Comparison of ENCODE assay signal across 1 cellular context in genomic region chr5:69502375-69503143, GRCh38.
TF ChIP-seq lines count a peak whose summit lies in the region.

No MANE protein-coding gene starts in this region.

TF ChIP-seq in HEK293, 187 proteins besides CTCF, POLR2A, EP300 and RAD21 (continued from another document and continues in another):
- TF ChIP-seq, protein P1, sequence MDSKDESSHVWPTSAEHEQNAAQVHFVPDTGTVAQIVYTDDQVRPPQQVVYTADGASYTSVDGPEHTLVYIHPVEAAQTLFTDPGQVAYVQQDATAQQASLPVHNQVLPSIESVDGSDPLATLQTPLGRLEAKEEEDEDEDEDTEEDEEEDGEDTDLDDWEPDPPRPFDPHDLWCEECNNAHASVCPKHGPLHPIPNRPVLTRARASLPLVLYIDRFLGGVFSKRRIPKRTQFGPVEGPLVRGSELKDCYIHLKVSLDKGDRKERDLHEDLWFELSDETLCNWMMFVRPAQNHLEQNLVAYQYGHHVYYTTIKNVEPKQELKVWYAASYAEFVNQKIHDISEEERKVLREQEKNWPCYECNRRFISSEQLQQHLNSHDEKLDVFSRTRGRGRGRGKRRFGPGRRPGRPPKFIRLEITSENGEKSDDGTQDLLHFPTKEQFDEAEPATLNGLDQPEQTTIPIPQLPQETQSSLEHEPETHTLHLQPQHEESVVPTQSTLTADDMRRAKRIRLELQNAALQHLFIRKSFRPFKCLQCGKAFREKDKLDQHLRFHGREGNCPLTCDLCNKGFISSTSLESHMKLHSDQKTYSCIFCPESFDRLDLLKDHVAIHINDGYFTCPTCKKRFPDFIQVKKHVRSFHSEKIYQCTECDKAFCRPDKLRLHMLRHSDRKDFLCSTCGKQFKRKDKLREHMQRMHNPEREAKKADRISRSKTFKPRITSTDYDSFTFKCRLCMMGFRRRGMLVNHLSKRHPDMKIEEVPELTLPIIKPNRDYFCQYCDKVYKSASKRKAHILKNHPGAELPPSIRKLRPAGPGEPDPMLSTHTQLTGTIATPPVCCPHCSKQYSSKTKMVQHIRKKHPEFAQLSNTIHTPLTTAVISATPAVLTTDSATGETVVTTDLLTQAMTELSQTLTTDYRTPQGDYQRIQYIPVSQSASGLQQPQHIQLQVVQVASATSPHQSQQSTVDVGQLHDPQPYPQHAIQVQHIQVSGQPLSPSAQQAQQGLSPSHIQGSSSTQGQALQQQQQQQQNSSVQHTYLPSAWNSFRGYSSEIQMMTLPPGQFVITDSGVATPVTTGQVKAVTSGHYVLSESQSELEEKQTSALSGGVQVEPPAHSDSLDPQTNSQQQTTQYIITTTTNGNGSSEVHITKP (tag by site-specific recombination; IDR thresholded peaks at IDR 0.05): peak; percentile 55
- TF ChIP-seq KLF17 (tag by site-specific recombination; IDR thresholded peaks at IDR 0.05): peak; percentile 71; the same call in 1 of the 2 replicates
- TF ChIP-seq BCL11A (tag by site-specific recombination; IDR thresholded peaks at IDR 0.05; ENCODE audit: low read depth): peak; percentile 74; the same call in 1 of the 2 replicates
- no peak for TF ChIP-seq ZNF513 (tag by site-specific recombination; IDR thresholded peaks at IDR 0.05)
- no peak for TF ChIP-seq SP2 (tag by site-specific recombination; IDR thresholded peaks at IDR 0.05)
- no peak for TF ChIP-seq EGR2 (tag by site-specific recombination; IDR thresholded peaks at IDR 0.05; ENCODE audit: low read depth)
- TF ChIP-seq IKZF3 (tag by site-specific recombination; IDR thresholded peaks at IDR 0.05): peak; percentile 75
- TF ChIP-seq ZNF629 (tag by site-specific recombination; IDR thresholded peaks at IDR 0.05): peak; percentile 89
- no peak for TF ChIP-seq HOXD13 (CRISPR knock-in tag; IDR thresholded peaks at IDR 0.05; ENCODE audit: borderline replicate concordance)
- TF ChIP-seq KLF10 (tag by site-specific recombination; IDR thresholded peaks at IDR 0.05): peak; percentile 13; the same call in 1 of the 2 replicates
- TF ChIP-seq ZNF558 (tag by site-specific recombination; IDR thresholded peaks at IDR 0.05): peak; percentile 37; the same call in 1 of the 2 replicates
- 0 out of 2 replicates have a peak, but pooled peaks have one; percentile 22 for TF ChIP-seq SP3 (tag by site-specific recombination; IDR thresholded peaks at IDR 0.05)
- TF ChIP-seq ZNF530 (tag by site-specific recombination; IDR thresholded peaks at IDR 0.05; ENCODE audit: low read depth): no peak
- TF ChIP-seq ZNF843 (tag by site-specific recombination; IDR thresholded peaks at IDR 0.05): peak; percentile 46; the same call in 1 of the 2 replicates
- TF ChIP-seq ZNF366 (tag by site-specific recombination; conservative IDR thresholded peaks at IDR 0.05): peak; percentile 95
- 0 out of 2 replicates have a peak, but pooled peaks have one; percentile 43 for TF ChIP-seq MZF1 (tag by site-specific recombination; IDR thresholded peaks at IDR 0.05; ENCODE audit: borderline replicate concordance)
- no peak for TF ChIP-seq ZBTB44 (tag by site-specific recombination; IDR thresholded peaks at IDR 0.05)
- peak; percentile 85 for TF ChIP-seq SP7 (tag by site-specific recombination; IDR thresholded peaks at IDR 0.05)
- peak; percentile 49; the same call in 1 of the 2 replicates for TF ChIP-seq PRDM6 (tag by site-specific recombination; IDR thresholded peaks at IDR 0.05)
- TF ChIP-seq FEZF1 (tag by site-specific recombination; IDR thresholded peaks at IDR 0.05): peak; percentile 66
- 0 out of 2 replicates have a peak, but pooled peaks have one; percentile 19 for TF ChIP-seq ZBTB21 (tag by site-specific recombination; IDR thresholded peaks at IDR 0.05)
- no peak for TF ChIP-seq ZNF510 (tag by site-specific recombination; IDR thresholded peaks at IDR 0.05; ENCODE audit: insufficient replicate concordance)
- 0 out of 2 replicates have a peak, but pooled peaks have one; percentile 55 for TF ChIP-seq ZSCAN23 (tag by site-specific recombination; IDR thresholded peaks at IDR 0.05)
- no peak for TF ChIP-seq ZNF292 (tag by site-specific recombination; IDR thresholded peaks at IDR 0.05; ENCODE audit: borderline replicate concordance, low read depth)
- TF ChIP-seq ZNF157 (tag by site-specific recombination; IDR thresholded peaks at IDR 0.05): no peak
- peak; percentile 30; the same call in 1 of the 2 replicates for TF ChIP-seq ZFP37 (tag by site-specific recombination; IDR thresholded peaks at IDR 0.05)
- peak; percentile 37; the same call in 1 of the 2 replicates for TF ChIP-seq ZXDB (tag by site-specific recombination; IDR thresholded peaks at IDR 0.05)
- peak; percentile 90; the same call in 1 of the 2 replicates for TF ChIP-seq ZNF24 (tag by site-specific recombination; IDR thresholded peaks at IDR 0.05)
- TF ChIP-seq, protein P2, sequence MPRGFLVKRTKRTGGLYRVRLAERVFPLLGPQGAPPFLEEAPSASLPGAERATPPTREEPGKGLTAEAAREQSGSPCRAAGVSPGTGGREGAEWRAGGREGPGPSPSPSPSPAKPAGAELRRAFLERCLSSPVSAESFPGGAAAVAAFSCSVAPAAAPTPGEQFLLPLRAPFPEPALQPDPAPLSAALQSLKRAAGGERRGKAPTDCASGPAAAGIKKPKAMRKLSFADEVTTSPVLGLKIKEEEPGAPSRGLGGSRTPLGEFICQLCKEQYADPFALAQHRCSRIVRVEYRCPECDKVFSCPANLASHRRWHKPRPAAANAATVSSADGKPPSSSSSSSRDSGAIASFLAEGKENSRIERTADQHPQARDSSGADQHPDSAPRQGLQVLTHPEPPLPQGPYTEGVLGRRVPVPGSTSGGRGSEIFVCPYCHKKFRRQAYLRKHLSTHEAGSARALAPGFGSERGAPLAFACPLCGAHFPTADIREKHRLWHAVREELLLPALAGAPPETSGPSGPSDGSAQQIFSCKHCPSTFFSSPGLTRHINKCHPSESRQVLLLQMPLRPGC (tag by site-specific recombination; IDR thresholded peaks at IDR 0.05): peak; percentile 60
- no peak for TF ChIP-seq ZNF221 (tag by site-specific recombination; IDR thresholded peaks at IDR 0.05; ENCODE audit: borderline replicate concordance)
- TF ChIP-seq ZFHX2 (tag by site-specific recombination; conservative IDR thresholded peaks at IDR 0.05): peak; percentile 39
- TF ChIP-seq, protein P3, sequence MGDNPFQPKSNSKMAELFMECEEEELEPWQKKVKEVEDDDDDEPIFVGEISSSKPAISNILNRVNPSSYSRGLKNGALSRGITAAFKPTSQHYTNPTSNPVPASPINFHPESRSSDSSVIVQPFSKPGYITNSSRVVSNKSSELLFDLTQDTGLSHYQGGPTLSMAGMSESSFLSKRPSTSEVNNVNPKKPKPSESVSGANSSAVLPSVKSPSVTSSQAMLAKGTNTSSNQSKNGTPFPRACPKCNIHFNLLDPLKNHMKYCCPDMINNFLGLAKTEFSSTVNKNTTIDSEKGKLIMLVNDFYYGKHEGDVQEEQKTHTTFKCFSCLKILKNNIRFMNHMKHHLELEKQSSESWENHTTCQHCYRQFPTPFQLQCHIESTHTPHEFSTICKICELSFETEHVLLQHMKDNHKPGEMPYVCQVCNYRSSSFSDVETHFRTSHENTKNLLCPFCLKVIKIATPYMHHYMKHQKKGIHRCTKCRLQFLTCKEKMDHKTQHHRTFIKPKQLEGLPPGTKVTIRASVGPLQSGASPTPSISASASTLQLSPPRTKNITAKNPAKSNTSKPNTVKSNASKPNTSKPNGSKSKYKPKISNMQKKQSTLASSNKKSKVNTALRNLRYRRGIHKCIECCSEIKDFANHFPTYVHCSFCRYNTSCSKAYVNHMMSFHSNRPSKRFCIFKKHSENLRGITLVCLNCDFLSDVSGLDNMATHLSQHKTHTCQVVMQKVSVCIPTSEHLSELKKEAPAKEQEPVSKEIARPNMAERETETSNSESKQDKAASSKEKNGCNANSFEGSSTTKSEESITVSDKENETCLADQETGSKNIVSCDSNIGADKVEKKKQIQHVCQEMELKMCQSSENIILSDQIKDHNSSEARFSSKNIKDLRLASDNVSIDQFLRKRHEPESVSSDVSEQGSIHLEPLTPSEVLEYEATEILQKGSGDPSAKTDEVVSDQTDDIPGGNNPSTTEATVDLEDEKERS (tag by site-specific recombination; IDR thresholded peaks at IDR 0.05): no peak
- TF ChIP-seq, protein P4, sequence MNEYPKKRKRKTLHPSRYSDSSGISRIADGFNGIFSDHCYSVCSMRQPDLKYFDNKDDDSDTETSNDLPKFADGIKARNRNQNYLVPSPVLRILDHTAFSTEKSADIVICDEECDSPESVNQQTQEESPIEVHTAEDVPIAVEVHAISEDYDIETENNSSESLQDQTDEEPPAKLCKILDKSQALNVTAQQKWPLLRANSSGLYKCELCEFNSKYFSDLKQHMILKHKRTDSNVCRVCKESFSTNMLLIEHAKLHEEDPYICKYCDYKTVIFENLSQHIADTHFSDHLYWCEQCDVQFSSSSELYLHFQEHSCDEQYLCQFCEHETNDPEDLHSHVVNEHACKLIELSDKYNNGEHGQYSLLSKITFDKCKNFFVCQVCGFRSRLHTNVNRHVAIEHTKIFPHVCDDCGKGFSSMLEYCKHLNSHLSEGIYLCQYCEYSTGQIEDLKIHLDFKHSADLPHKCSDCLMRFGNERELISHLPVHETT (tag by site-specific recombination; IDR thresholded peaks at IDR 0.05): peak; percentile 85
- TF ChIP-seq ZBTB17 (tag by site-specific recombination; IDR thresholded peaks at IDR 0.05): peak; percentile 38
- TF ChIP-seq WT1 (tag by site-specific recombination; IDR thresholded peaks at IDR 0.05): peak; percentile 18; the same call in 1 of the 2 replicates
- TF ChIP-seq ZNF394 (tag by site-specific recombination; IDR thresholded peaks at IDR 0.05; ENCODE audit: borderline replicate concordance): peak; percentile 46; the same call in 1 of the 2 replicates
- TF ChIP-seq ZNF692 (tag by site-specific recombination; IDR thresholded peaks at IDR 0.05): peak; percentile 44
- peak; percentile 78 for TF ChIP-seq ZNF184 (tag by site-specific recombination; IDR thresholded peaks at IDR 0.05)
